In genomic region chr14:39733741-39734140, GRCh38 we compare ENCODE assay signal across 17 cellular contexts.
DNase-seq lines count a peak whose midpoint lies in the region; ATAC-seq and TF ChIP-seq lines count a peak whose summit lies in the region.
"Had no signal": no experiment of that assay in that cellular context is flagged by ENCODE, and none has a peak within 500 bp of the region (broad histone marks: within the 10 kb centered on the region; RNA-seq: fewer than 3 reads in every experiment).

No MANE protein-coding gene starts in this region.

- TF ChIP-seq CTCF in epithelial cell of proximal tubule (conservative IDR thresholded peaks at IDR 0.05; ENCODE audit: low read depth, low read length), result no peak

- H3K4me3 ChIP-seq in epithelial cell of proximal tubule (ENCODE audit: low read depth, low read length), result no peak overlapping the region
- H3K4me3 ChIP-seq: A549; BLaER1 treated with 17β-estradiol and CSF1 and Interleukin-3, amounts not matched to agents 10 nM and 100 nM; HAP-1; PC-9; SJSA1 had no signal

- DNase-seq in epithelial cell of proximal tubule (ENCODE audit: low read depth), result peak; percentile 6
- no peak for DNase-seq in NCI-H146 (lab: John Stamatoyannopoulos, UW)
- DNase-seq in dermis blood vessel endothelial cell, result no peak
- no peak for DNase-seq in SK-N-DZ (ENCODE audit: low spot score)
- DNase-seq: CD8-positive, alpha-beta memory T cell; DMS79; NCI-H187 treated with DMSO at 0.1 percent for 48 hours; PC-9; SW 1271 had no signal

- peak; percentile 75 for ATAC-seq in GM18861 (IDR thresholded peaks at IDR 0.05; ENCODE audit: unreplicated experiment)
- peak; percentile 73 for ATAC-seq in GM21381 (IDR thresholded peaks at IDR 0.05; ENCODE audit: unreplicated experiment)
- peak; percentile 66 for ATAC-seq in HG03378 (IDR thresholded peaks at IDR 0.05; ENCODE audit: unreplicated experiment)
- ATAC-seq in HG03039 (IDR thresholded peaks at IDR 0.05; ENCODE audit: unreplicated experiment), result no peak
- ATAC-seq: A549 had no signal
